ENCODE assay signal across 9 cellular contexts in the genomic region with DNA sequence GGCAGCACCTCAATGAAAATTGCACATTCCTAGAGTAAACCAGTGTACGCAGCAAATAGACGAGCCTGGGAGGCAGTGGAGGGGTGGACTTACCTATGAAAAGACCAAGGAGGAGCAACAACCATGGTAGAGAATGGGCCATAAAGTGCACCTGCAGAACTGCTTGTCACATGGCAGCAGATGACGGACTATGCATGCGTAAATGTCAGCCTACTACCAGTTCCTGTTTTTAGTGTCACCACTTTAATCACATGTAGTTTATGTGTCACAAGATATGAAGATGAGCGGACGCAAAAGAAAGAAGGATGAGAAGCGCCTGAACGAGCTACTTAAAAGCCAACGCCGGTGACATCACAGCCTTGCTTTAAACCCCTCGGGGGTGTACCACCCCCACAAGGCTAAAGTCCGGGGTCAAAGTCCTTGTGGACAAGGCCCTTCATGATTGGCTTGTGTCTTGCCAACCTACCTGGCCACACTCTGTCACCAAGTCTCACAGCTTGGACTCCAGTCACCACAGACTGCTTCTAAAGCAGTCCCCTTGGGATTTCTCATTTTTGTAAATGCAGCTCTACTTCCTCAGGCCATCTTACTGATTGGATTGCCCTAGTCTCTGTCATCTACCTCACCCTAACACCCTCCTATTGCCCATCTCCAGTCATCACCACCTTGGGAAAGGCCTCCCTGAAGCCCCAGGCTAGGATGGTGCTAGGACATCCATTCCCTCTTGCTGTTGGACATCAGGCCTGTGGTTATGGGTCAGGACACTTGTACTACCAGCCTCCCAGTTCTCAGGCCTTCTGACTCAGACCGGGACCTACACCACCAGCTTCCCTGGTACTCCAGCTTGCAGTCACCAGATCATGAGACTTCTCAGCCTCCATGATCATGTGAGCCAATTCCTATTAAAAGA. TPM values are rescaled to one million over a fixed set of nuclear protein-coding genes. Genes with fewer than 3 reads are reported as not detected.
DNase-seq lines count a peak whose midpoint lies in the region; ATAC-seq, FAIRE-seq and TF ChIP-seq lines count a peak whose summit lies in the region.
"Had no signal": no experiment of that assay in that cellular context is flagged by ENCODE, and none has a peak within 500 bp of the region (broad histone marks: within the 10 kb centered on the region; RNA-seq: fewer than 3 reads in every experiment).

No MANE protein-coding gene starts in this region.

- peak overlapping the region; percentile 89 to 99 (median 94) for H3K27ac Mint-ChIP-seq in CD14-positive monocyte

- peak; percentile 17; the same call in 1 of the 2 replicates for TF ChIP-seq POLR2A in Raji (IDR thresholded peaks at IDR 0.05; ENCODE audit: insufficient read depth, low read depth, low read length)

- H3K27me3 Mint-ChIP-seq in CD14-positive monocyte (ENCODE audit: low read depth in 3 of 3): peaks cover 0 to 2% (median 1%) of the 10 kb centered on the region in 3 donors

- TF ChIP-seq CTCF in CD14-positive monocyte (IDR thresholded peaks at IDR 0.05): no peak

- H3K4me1 Mint-ChIP-seq in CD14-positive monocyte: peaks cover 27% of the 10 kb centered on the region

- H3K4me3 Mint-ChIP-seq in CD14-positive monocyte: peak overlapping the region; percentile 16 to 59

- H3K36me3 Mint-ChIP-seq in CD14-positive monocyte: no peaks in the 10 kb centered on the region

- DNase-seq in CD14-positive monocyte (ENCODE audit: low spot score): peak; percentile 84
- no peak for DNase-seq in GM19239 (ENCODE audit: insufficient read length, low spot score)
- DNase-seq in Right ventricle myocardium inferior (ENCODE audit: missing footprints): no peak
- no peak for DNase-seq in DMS114 treated with DMSO at 0.1 percent for 48 hours (lab: John Stamatoyannopoulos, UW; ENCODE audit: unreplicated experiment)
- DNase-seq in kidney glomerular epithelial cell (lab: John Stamatoyannopoulos, UW): no peak
- DNase-seq in NCI-H1417 treated with DMSO at 0.1 percent for 48 hours (lab: John Stamatoyannopoulos, UW): no peak
- DNase-seq: uterus had no signal

- intact Hi-C loops in CD14-positive monocyte (cut with micrococcal nuclease): loop anchor here in 1 of 2 donors (10.0 kb wide), 1 partner anchor 85 kb away; no protein-coding TSS in a partner anchor
- intact Hi-C loops in Right ventricle myocardium inferior (cut with DNase I): no loop called here

- H3K9me3 Mint-ChIP-seq in CD14-positive monocyte: no peaks in the 10 kb centered on the region

- ATAC-seq in HG03039 (IDR thresholded peaks at IDR 0.05; ENCODE audit: unreplicated experiment) (peak; percentile 79), Right ventricle myocardium inferior (no peak)

- FAIRE-seq in GM19239 (lab: Jason Lieb, UNC): peak; percentile 98

RNA-seq across cellular contexts. Expression of gene LY9, which starts 6.0 kb away (rescaled TPM):
- 1 to 10 TPM; 1.4 to 2.7 TPM for polyA plus RNA-seq in CD14-positive monocyte
- not detected for total RNA-seq in Right ventricle myocardium inferior

RNA-seq across cellular contexts. Expression of gene SLAMF7, which starts 50.9 kb away (rescaled TPM):
- polyA plus RNA-seq in CD14-positive monocyte: 10 to 100 TPM; 15.8 to 16.0 TPM
- total RNA-seq in Right ventricle myocardium inferior: 0.46 TPM
